1 cellular context compared by ENCODE assay signal in the genomic region with DNA sequence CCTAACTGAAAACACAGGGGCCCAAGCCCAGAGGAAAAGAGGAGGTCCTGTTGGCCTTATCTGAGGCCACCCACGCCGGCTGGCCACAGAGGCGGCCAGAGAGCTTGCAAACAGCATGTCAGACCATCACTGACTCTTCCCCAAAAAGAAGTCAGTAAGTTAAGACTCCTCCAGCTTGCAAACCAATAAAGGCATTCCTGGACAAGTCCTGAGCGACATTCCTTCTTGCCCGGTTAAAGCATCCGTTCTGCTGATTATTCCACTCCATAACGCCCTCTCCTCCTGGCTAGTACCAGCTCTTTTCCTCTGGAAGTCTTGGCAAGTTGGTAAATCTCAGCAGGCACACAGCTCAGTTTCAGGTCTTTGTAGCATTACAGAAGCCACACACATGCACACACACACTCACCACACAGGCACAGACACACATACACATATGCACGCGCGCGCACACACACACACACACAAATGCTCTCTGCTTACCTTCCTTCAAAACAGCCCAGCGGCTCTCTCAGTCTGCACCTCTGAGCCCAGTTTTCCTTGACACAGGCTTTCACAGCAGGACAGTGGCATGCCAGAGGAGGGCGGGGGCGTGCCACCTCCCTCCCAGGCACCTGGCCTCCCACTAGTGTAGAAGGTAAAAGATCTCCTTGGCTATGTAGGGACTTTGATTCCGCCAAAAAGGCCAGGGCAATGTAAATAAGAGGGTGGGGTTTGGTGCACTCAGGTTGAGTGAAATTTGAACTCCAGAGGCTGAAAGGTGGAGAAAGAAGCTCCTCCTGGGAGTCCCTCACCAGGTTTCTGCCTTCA.
A peak's percentile ranks its signal among the peaks of the same experiment; 100 is the strongest.
TF ChIP-seq lines count a peak whose summit lies in the region.

No MANE protein-coding gene starts in this region.

TF ChIP-seq in H1, 55 proteins besides CTCF, POLR2A, EP300 and RAD21:
- TF ChIP-seq, protein P1, sequence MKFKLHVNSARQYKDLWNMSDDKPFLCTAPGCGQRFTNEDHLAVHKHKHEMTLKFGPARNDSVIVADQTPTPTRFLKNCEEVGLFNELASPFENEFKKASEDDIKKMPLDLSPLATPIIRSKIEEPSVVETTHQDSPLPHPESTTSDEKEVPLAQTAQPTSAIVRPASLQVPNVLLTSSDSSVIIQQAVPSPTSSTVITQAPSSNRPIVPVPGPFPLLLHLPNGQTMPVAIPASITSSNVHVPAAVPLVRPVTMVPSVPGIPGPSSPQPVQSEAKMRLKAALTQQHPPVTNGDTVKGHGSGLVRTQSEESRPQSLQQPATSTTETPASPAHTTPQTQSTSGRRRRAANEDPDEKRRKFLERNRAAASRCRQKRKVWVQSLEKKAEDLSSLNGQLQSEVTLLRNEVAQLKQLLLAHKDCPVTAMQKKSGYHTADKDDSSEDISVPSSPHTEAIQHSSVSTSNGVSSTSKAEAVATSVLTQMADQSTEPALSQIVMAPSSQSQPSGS (IDR thresholded peaks at IDR 0.05; ENCODE audit: low read length), result no peak
- TF ChIP-seq TAF7 (optimal IDR thresholded peaks at IDR 0.05; ENCODE audit: borderline replicate concordance, low read depth, low read length) (no peak), TEAD4 (IDR thresholded peaks at IDR 0.05; ENCODE audit: low read depth, low read length) (peak; percentile 47; the same call in 1 of the 2 replicates), KDM1A (IDR thresholded peaks at IDR 0.05; ENCODE audit: borderline replicate concordance, low read length) (0 out of 2 replicates have a peak, but pooled peaks have one; percentile 14), SAP30 (IDR thresholded peaks at IDR 0.05; ENCODE audit: insufficient read depth, insufficient replicate concordance, low read length) (no peak), TAF1 (IDR thresholded peaks at IDR 0.05; ENCODE audit: low read depth, low read length) (0 out of 2 replicates have a peak, but pooled peaks have one; percentile 18), SIN3A (conservative IDR thresholded peaks at IDR 0.05 in 1 of 2, IDR thresholded peaks at IDR 0.05 in 1 of 2; ENCODE audit: low read depth in 1 of 2, low read length in 2 of 2) (0 out of 4 replicates have a peak, but pooled peaks of 1 of the 2 experiments have one; percentile 41), SRF (IDR thresholded peaks at IDR 0.05; ENCODE audit: low read depth, low read length) (0 out of 2 replicates have a peak, but pooled peaks have one; percentile 4), TCF12 (IDR thresholded peaks at IDR 0.05; ENCODE audit: low read depth, low read length) (0 out of 2 replicates have a peak, but pooled peaks have one; percentile 20), SP1 (IDR thresholded peaks at IDR 0.05; ENCODE audit: low read depth, low read length) (peak; percentile 18; the same call in 1 of the 2 replicates), EGR1 (IDR thresholded peaks at IDR 0.05; ENCODE audit: borderline replicate concordance, low read depth, low read length) (peak; percentile 66; the same call in 1 of the 2 replicates), HDAC2 (IDR thresholded peaks at IDR 0.05; ENCODE audit: borderline replicate concordance in 1 of 2, low read depth in 2 of 2, low read length in 2 of 2) (0 out of 4 replicates have a peak, but pooled peaks of 1 of the 2 experiments have one; percentile 14)
- TF ChIP-seq, protein P2, sequence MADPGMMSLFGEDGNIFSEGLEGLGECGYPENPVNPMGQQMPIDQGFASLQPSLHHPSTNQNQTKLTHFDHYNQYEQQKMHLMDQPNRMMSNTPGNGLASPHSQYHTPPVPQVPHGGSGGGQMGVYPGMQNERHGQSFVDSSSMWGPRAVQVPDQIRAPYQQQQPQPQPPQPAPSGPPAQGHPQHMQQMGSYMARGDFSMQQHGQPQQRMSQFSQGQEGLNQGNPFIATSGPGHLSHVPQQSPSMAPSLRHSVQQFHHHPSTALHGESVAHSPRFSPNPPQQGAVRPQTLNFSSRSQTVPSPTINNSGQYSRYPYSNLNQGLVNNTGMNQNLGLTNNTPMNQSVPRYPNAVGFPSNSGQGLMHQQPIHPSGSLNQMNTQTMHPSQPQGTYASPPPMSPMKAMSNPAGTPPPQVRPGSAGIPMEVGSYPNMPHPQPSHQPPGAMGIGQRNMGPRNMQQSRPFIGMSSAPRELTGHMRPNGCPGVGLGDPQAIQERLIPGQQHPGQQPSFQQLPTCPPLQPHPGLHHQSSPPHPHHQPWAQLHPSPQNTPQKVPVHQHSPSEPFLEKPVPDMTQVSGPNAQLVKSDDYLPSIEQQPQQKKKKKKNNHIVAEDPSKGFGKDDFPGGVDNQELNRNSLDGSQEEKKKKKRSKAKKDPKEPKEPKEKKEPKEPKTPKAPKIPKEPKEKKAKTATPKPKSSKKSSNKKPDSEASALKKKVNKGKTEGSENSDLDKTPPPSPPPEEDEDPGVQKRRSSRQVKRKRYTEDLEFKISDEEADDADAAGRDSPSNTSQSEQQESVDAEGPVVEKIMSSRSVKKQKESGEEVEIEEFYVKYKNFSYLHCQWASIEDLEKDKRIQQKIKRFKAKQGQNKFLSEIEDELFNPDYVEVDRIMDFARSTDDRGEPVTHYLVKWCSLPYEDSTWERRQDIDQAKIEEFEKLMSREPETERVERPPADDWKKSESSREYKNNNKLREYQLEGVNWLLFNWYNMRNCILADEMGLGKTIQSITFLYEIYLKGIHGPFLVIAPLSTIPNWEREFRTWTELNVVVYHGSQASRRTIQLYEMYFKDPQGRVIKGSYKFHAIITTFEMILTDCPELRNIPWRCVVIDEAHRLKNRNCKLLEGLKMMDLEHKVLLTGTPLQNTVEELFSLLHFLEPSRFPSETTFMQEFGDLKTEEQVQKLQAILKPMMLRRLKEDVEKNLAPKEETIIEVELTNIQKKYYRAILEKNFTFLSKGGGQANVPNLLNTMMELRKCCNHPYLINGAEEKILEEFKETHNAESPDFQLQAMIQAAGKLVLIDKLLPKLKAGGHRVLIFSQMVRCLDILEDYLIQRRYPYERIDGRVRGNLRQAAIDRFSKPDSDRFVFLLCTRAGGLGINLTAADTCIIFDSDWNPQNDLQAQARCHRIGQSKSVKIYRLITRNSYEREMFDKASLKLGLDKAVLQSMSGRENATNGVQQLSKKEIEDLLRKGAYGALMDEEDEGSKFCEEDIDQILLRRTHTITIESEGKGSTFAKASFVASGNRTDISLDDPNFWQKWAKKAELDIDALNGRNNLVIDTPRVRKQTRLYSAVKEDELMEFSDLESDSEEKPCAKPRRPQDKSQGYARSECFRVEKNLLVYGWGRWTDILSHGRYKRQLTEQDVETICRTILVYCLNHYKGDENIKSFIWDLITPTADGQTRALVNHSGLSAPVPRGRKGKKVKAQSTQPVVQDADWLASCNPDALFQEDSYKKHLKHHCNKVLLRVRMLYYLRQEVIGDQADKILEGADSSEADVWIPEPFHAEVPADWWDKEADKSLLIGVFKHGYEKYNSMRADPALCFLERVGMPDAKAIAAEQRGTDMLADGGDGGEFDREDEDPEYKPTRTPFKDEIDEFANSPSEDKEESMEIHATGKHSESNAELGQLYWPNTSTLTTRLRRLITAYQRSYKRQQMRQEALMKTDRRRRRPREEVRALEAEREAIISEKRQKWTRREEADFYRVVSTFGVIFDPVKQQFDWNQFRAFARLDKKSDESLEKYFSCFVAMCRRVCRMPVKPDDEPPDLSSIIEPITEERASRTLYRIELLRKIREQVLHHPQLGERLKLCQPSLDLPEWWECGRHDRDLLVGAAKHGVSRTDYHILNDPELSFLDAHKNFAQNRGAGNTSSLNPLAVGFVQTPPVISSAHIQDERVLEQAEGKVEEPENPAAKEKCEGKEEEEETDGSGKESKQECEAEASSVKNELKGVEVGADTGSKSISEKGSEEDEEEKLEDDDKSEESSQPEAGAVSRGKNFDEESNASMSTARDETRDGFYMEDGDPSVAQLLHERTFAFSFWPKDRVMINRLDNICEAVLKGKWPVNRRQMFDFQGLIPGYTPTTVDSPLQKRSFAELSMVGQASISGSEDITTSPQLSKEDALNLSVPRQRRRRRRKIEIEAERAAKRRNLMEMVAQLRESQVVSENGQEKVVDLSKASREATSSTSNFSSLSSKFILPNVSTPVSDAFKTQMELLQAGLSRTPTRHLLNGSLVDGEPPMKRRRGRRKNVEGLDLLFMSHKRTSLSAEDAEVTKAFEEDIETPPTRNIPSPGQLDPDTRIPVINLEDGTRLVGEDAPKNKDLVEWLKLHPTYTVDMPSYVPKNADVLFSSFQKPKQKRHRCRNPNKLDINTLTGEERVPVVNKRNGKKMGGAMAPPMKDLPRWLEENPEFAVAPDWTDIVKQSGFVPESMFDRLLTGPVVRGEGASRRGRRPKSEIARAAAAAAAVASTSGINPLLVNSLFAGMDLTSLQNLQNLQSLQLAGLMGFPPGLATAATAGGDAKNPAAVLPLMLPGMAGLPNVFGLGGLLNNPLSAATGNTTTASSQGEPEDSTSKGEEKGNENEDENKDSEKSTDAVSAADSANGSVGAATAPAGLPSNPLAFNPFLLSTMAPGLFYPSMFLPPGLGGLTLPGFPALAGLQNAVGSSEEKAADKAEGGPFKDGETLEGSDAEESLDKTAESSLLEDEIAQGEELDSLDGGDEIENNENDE (IDR thresholded peaks at IDR 0.05; ENCODE audit: insufficient replicate concordance, low read length), result no peak
- TF ChIP-seq, protein P3, sequence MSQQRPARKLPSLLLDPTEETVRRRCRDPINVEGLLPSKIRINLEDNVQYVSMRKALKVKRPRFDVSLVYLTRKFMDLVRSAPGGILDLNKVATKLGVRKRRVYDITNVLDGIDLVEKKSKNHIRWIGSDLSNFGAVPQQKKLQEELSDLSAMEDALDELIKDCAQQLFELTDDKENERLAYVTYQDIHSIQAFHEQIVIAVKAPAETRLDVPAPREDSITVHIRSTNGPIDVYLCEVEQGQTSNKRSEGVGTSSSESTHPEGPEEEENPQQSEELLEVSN (IDR thresholded peaks at IDR 0.05), result no peak
